ENCODE assay signal across 10 cellular contexts in genomic region chr17:31571124-31571892, GRCh38.
DNase-seq lines count a peak whose midpoint lies in the region; ATAC-seq and TF ChIP-seq lines count a peak whose summit lies in the region.
"Had no signal": no experiment of that assay in that cellular context is flagged by ENCODE, and none has a peak within 500 bp of the region (broad histone marks: within the 10 kb centered on the region; RNA-seq: fewer than 3 reads in every experiment).

No MANE protein-coding gene starts in this region.

- TF ChIP-seq CTCF in nephron (IDR thresholded peaks at IDR 0.05; ENCODE audit: unreplicated experiment in 3 of 3): no peak

- no peaks in the 10 kb centered on the region for H3K9me3 Mint-ChIP-seq in nephron

- peak overlapping the region in 2 of 3 experiments; percentile 94 to 98 for H3K27ac Mint-ChIP-seq in nephron

- peak; percentile 23 for DNase-seq in DMS 273 (lab: John Stamatoyannopoulos, UW; ENCODE audit: unreplicated experiment)
- DNase-seq in DMS 273 treated with DMSO at 0.1 percent for 48 hours (lab: John Stamatoyannopoulos, UW): no peak
- peak; percentile 96 for DNase-seq in fibroblast of gingiva (ENCODE audit: low read depth)
- no peak for DNase-seq in OCI-M1 (lab: John Stamatoyannopoulos, UW)
- DNase-seq in middle frontal gyrus (ENCODE audit: extremely low spot score, low spot score): no peak
- no peak for DNase-seq in COLO668 (lab: John Stamatoyannopoulos, UW; ENCODE audit: unreplicated experiment)
- DNase-seq: NCI-H69; stimulated activated naive CD8-positive, alpha-beta T cell treated with anti-CD3 and anti-CD28 coated beads, Interleukin-15, Interleukin-2, amounts not matched to agents 100 U/mL and 50 U/mL, for 24 hours had no signal

- peak overlapping the region in 1 of 3 experiments; percentile 23 for H3K4me3 Mint-ChIP-seq in nephron

- no peaks in the 10 kb centered on the region for H3K36me3 Mint-ChIP-seq in nephron (ENCODE audit: low read depth)

- no peak for ATAC-seq in GM18868 (IDR thresholded peaks at IDR 0.05; ENCODE audit: unreplicated experiment)
- ATAC-seq: stimulated activated naive CD8-positive, alpha-beta T cell treated with anti-CD3 and anti-CD28 coated beads, Interleukin-15, Interleukin-2, amounts not matched to agents 100 U/mL and 50 U/mL, for 24 hours had no signal

- peaks cover 4% of the 10 kb centered on the region for H3K27me3 Mint-ChIP-seq in nephron (ENCODE audit: low read depth)

- peaks cover 33% of the 10 kb centered on the region for H3K4me1 Mint-ChIP-seq in nephron

Comparison
In these comparisons a context has a peak if more than half of its experiments do, and no peak if none do; other contexts are left out.
1. DNase-seq: peak in DMS 273 (single experiment) and fibroblast of gingiva (single experiment); none in DMS 273 treated with DMSO at 0.1 percent for 48 hours (single experiment), OCI-M1 (single experiment), middle frontal gyrus (single experiment) and COLO668 (single experiment).